1 cellular context compared by ENCODE assay signal in genomic region chr10:89168354-89168753, GRCh38. TPM values are rescaled to one million over a fixed set of nuclear protein-coding genes. Genes with fewer than 3 reads are reported as not detected.
"Had no signal": no experiment of that assay in that cellular context is flagged by ENCODE, and none has a peak within 500 bp of the region (broad histone marks: within the 10 kb centered on the region; RNA-seq: fewer than 3 reads in every experiment).

No MANE protein-coding gene starts in this region.

RNA-seq across cellular contexts. Expression of gene CH25H, which starts 38.8 kb away (rescaled TPM):
- total RNA-seq: MCF 10A had no signal
